In the genomic region with DNA sequence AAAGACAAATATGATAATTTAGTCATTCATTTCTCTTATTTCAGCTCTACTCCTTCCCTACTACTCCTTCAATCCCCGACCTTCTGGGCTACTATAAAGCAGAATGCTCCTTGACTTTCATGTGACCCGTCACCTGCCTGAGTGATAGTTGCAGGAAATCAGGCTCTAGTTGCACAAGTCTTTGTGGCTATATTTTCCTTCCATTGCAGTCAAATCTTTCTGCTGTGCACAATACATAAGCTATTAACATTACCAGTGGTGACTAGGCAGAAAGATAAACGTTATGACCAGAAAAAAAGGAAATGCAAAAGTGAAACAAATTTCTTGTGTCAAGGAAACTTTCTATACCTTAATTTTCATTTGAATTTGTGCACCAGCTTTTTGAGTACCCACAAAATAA, we compare ENCODE assay signal across 1 cellular context.
TF ChIP-seq lines count a peak whose summit lies in the region.

No MANE protein-coding gene starts in this region.

TF ChIP-seq in K562, 482 proteins besides CTCF, POLR2A, EP300 and RAD21 (continued from another document and continues in another):
- no peak for TF ChIP-seq ZNF696 (CRISPR knock-in tag; conservative IDR thresholded peaks at IDR 0.05)
- TF ChIP-seq, protein P1, sequence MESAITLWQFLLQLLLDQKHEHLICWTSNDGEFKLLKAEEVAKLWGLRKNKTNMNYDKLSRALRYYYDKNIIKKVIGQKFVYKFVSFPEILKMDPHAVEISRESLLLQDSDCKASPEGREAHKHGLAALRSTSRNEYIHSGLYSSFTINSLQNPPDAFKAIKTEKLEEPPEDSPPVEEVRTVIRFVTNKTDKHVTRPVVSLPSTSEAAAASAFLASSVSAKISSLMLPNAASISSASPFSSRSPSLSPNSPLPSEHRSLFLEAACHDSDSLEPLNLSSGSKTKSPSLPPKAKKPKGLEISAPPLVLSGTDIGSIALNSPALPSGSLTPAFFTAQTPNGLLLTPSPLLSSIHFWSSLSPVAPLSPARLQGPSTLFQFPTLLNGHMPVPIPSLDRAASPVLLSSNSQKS (CRISPR knock-in tag; IDR thresholded peaks at IDR 0.05) = no peak
- TF ChIP-seq MAFK (IDR thresholded peaks at IDR 0.05; ENCODE audit: low read length) = peak; percentile 74
- TF ChIP-seq MTF1 (CRISPR knock-in tag; IDR thresholded peaks at IDR 0.05; ENCODE audit: borderline replicate concordance) = no peak
- TF ChIP-seq, protein P2, sequence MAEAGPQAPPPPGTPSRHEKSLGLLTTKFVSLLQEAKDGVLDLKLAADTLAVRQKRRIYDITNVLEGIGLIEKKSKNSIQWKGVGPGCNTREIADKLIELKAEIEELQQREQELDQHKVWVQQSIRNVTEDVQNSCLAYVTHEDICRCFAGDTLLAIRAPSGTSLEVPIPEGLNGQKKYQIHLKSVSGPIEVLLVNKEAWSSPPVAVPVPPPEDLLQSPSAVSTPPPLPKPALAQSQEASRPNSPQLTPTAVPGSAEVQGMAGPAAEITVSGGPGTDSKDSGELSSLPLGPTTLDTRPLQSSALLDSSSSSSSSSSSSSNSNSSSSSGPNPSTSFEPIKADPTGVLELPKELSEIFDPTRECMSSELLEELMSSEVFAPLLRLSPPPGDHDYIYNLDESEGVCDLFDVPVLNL (CRISPR knock-in tag; IDR thresholded peaks at IDR 0.05; ENCODE audit: low read depth) = no peak
- peak; percentile 53; the same call in 1 of the 2 replicates for TF ChIP-seq HDAC2 (IDR thresholded peaks at IDR 0.05)
- TF ChIP-seq, protein P3, sequence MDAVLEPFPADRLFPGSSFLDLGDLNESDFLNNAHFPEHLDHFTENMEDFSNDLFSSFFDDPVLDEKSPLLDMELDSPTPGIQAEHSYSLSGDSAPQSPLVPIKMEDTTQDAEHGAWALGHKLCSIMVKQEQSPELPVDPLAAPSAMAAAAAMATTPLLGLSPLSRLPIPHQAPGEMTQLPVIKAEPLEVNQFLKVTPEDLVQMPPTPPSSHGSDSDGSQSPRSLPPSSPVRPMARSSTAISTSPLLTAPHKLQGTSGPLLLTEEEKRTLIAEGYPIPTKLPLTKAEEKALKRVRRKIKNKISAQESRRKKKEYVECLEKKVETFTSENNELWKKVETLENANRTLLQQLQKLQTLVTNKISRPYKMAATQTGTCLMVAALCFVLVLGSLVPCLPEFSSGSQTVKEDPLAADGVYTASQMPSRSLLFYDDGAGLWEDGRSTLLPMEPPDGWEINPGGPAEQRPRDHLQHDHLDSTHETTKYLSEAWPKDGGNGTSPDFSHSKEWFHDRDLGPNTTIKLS (IDR thresholded peaks at IDR 0.05; ENCODE audit: borderline replicate concordance, low read depth) = no peak
- TF ChIP-seq EP400 (IDR thresholded peaks at IDR 0.05) = no peak
- TF ChIP-seq NELFE (IDR thresholded peaks at IDR 0.05; ENCODE audit: insufficient read depth, insufficient read length) = no peak
- TF ChIP-seq SMARCA4 (IDR thresholded peaks at IDR 0.05) = peak; percentile 75; the same call in 1 of the 2 replicates
- TF ChIP-seq BACH1 (tag; IDR thresholded peaks at IDR 0.05) = peak; percentile 46; the same call in 1 of the 2 replicates
- no peak for TF ChIP-seq ZNF445 (CRISPR knock-in tag; IDR thresholded peaks at IDR 0.05; ENCODE audit: low read depth)
- TF ChIP-seq NR2C2 (CRISPR knock-in tag; IDR thresholded peaks at IDR 0.05) = no peak
- peak; percentile 52; the same call in 1 of the 2 replicates for TF ChIP-seq NR2C2 (tag; IDR thresholded peaks at IDR 0.05)
- no peak for TF ChIP-seq IFI16 (CRISPR knock-in tag; IDR thresholded peaks at IDR 0.05)
- no peak for TF ChIP-seq FOSL1 (tag; conservative IDR thresholded peaks at IDR 0.05)
- TF ChIP-seq ZC3H11A (IDR thresholded peaks at IDR 0.05; ENCODE audit: low read depth, low read length) = no peak
- no peak for TF ChIP-seq ZFX (CRISPR knock-in tag; IDR thresholded peaks at IDR 0.05)
- no peak for TF ChIP-seq ZNF699 (CRISPR knock-in tag; IDR thresholded peaks at IDR 0.05; ENCODE audit: insufficient replicate concordance)
- no peak for TF ChIP-seq TCF7 (IDR thresholded peaks at IDR 0.05; ENCODE audit: borderline replicate concordance)
- TF ChIP-seq, protein P4, sequence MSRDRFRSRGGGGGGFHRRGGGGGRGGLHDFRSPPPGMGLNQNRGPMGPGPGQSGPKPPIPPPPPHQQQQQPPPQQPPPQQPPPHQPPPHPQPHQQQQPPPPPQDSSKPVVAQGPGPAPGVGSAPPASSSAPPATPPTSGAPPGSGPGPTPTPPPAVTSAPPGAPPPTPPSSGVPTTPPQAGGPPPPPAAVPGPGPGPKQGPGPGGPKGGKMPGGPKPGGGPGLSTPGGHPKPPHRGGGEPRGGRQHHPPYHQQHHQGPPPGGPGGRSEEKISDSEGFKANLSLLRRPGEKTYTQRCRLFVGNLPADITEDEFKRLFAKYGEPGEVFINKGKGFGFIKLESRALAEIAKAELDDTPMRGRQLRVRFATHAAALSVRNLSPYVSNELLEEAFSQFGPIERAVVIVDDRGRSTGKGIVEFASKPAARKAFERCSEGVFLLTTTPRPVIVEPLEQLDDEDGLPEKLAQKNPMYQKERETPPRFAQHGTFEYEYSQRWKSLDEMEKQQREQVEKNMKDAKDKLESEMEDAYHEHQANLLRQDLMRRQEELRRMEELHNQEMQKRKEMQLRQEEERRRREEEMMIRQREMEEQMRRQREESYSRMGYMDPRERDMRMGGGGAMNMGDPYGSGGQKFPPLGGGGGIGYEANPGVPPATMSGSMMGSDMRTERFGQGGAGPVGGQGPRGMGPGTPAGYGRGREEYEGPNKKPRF (IDR thresholded peaks at IDR 0.05; ENCODE audit: low read depth, low read length) = no peak
- TF ChIP-seq SUPT5H (IDR thresholded peaks at IDR 0.05) = no peak
- no peak for TF ChIP-seq SIX5 (IDR thresholded peaks at IDR 0.05; ENCODE audit: borderline replicate concordance in 1 of 2, insufficient read depth in 1 of 2, low read depth in 1 of 2, low read length in 2 of 2)
- TF ChIP-seq, protein P5, sequence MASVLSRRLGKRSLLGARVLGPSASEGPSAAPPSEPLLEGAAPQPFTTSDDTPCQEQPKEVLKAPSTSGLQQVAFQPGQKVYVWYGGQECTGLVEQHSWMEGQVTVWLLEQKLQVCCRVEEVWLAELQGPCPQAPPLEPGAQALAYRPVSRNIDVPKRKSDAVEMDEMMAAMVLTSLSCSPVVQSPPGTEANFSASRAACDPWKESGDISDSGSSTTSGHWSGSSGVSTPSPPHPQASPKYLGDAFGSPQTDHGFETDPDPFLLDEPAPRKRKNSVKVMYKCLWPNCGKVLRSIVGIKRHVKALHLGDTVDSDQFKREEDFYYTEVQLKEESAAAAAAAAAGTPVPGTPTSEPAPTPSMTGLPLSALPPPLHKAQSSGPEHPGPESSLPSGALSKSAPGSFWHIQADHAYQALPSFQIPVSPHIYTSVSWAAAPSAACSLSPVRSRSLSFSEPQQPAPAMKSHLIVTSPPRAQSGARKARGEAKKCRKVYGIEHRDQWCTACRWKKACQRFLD (CRISPR knock-in tag; IDR thresholded peaks at IDR 0.05) = no peak
- TF ChIP-seq PCBP2 (IDR thresholded peaks at IDR 0.05; ENCODE audit: low read depth, low read length, poor library complexity, severe bottlenecking) = no peak
- TF ChIP-seq, protein P6, sequence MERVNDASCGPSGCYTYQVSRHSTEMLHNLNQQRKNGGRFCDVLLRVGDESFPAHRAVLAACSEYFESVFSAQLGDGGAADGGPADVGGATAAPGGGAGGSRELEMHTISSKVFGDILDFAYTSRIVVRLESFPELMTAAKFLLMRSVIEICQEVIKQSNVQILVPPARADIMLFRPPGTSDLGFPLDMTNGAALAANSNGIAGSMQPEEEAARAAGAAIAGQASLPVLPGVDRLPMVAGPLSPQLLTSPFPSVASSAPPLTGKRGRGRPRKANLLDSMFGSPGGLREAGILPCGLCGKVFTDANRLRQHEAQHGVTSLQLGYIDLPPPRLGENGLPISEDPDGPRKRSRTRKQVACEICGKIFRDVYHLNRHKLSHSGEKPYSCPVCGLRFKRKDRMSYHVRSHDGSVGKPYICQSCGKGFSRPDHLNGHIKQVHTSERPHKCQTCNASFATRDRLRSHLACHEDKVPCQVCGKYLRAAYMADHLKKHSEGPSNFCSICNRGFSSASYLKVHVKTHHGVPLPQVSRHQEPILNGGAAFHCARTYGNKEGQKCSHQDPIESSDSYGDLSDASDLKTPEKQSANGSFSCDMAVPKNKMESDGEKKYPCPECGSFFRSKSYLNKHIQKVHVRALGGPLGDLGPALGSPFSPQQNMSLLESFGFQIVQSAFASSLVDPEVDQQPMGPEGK (CRISPR knock-in tag; IDR thresholded peaks at IDR 0.05; ENCODE audit: borderline replicate concordance) = no peak
- TF ChIP-seq ERF (CRISPR knock-in tag; IDR thresholded peaks at IDR 0.05) = no peak
- TF ChIP-seq, protein P7, sequence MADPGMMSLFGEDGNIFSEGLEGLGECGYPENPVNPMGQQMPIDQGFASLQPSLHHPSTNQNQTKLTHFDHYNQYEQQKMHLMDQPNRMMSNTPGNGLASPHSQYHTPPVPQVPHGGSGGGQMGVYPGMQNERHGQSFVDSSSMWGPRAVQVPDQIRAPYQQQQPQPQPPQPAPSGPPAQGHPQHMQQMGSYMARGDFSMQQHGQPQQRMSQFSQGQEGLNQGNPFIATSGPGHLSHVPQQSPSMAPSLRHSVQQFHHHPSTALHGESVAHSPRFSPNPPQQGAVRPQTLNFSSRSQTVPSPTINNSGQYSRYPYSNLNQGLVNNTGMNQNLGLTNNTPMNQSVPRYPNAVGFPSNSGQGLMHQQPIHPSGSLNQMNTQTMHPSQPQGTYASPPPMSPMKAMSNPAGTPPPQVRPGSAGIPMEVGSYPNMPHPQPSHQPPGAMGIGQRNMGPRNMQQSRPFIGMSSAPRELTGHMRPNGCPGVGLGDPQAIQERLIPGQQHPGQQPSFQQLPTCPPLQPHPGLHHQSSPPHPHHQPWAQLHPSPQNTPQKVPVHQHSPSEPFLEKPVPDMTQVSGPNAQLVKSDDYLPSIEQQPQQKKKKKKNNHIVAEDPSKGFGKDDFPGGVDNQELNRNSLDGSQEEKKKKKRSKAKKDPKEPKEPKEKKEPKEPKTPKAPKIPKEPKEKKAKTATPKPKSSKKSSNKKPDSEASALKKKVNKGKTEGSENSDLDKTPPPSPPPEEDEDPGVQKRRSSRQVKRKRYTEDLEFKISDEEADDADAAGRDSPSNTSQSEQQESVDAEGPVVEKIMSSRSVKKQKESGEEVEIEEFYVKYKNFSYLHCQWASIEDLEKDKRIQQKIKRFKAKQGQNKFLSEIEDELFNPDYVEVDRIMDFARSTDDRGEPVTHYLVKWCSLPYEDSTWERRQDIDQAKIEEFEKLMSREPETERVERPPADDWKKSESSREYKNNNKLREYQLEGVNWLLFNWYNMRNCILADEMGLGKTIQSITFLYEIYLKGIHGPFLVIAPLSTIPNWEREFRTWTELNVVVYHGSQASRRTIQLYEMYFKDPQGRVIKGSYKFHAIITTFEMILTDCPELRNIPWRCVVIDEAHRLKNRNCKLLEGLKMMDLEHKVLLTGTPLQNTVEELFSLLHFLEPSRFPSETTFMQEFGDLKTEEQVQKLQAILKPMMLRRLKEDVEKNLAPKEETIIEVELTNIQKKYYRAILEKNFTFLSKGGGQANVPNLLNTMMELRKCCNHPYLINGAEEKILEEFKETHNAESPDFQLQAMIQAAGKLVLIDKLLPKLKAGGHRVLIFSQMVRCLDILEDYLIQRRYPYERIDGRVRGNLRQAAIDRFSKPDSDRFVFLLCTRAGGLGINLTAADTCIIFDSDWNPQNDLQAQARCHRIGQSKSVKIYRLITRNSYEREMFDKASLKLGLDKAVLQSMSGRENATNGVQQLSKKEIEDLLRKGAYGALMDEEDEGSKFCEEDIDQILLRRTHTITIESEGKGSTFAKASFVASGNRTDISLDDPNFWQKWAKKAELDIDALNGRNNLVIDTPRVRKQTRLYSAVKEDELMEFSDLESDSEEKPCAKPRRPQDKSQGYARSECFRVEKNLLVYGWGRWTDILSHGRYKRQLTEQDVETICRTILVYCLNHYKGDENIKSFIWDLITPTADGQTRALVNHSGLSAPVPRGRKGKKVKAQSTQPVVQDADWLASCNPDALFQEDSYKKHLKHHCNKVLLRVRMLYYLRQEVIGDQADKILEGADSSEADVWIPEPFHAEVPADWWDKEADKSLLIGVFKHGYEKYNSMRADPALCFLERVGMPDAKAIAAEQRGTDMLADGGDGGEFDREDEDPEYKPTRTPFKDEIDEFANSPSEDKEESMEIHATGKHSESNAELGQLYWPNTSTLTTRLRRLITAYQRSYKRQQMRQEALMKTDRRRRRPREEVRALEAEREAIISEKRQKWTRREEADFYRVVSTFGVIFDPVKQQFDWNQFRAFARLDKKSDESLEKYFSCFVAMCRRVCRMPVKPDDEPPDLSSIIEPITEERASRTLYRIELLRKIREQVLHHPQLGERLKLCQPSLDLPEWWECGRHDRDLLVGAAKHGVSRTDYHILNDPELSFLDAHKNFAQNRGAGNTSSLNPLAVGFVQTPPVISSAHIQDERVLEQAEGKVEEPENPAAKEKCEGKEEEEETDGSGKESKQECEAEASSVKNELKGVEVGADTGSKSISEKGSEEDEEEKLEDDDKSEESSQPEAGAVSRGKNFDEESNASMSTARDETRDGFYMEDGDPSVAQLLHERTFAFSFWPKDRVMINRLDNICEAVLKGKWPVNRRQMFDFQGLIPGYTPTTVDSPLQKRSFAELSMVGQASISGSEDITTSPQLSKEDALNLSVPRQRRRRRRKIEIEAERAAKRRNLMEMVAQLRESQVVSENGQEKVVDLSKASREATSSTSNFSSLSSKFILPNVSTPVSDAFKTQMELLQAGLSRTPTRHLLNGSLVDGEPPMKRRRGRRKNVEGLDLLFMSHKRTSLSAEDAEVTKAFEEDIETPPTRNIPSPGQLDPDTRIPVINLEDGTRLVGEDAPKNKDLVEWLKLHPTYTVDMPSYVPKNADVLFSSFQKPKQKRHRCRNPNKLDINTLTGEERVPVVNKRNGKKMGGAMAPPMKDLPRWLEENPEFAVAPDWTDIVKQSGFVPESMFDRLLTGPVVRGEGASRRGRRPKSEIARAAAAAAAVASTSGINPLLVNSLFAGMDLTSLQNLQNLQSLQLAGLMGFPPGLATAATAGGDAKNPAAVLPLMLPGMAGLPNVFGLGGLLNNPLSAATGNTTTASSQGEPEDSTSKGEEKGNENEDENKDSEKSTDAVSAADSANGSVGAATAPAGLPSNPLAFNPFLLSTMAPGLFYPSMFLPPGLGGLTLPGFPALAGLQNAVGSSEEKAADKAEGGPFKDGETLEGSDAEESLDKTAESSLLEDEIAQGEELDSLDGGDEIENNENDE (IDR thresholded peaks at IDR 0.05; ENCODE audit: low read depth, low read length) = no peak
